15 cellular contexts compared by ENCODE assay signal in genomic region chr2:113879457-113879856, GRCh38. TPM values are rescaled to one million over a fixed set of nuclear protein-coding genes. Genes with fewer than 3 reads are reported as not detected.
DNase-seq lines count a peak whose midpoint lies in the region; ATAC-seq and TF ChIP-seq lines count a peak whose summit lies in the region.
"Had no signal": no experiment of that assay in that cellular context is flagged by ENCODE, and none has a peak within 500 bp of the region (broad histone marks: within the 10 kb centered on the region; RNA-seq: fewer than 3 reads in every experiment).

No MANE protein-coding gene starts in this region.

- H3K27me3 Mint-ChIP-seq in T-helper 2 cell treated with Interferon-gamma antibody and Interleukin-4, amounts not matched to agents 5 μg/mL and 100 μg/mL, for 36 hours (ENCODE audit: low read depth), result no peaks in the 10 kb centered on the region
- no peaks in the 10 kb centered on the region for H3K27me3 Mint-ChIP-seq in naive thymus-derived CD4-positive, alpha-beta T cell
- H3K27me3 Mint-ChIP-seq: CD4-positive, CD25-positive, alpha-beta regulatory T cell had no signal

- no peaks in the 10 kb centered on the region for H3K9me3 Mint-ChIP-seq in T-helper 2 cell treated with Interferon-gamma antibody and Interleukin-4, amounts not matched to agents 5 μg/mL and 100 μg/mL, for 36 hours
- no peaks in the 10 kb centered on the region for H3K9me3 Mint-ChIP-seq in naive thymus-derived CD4-positive, alpha-beta T cell
- H3K9me3 Mint-ChIP-seq: CD4-positive, CD25-positive, alpha-beta regulatory T cell had no signal

- H3K4me1 Mint-ChIP-seq in T-helper 2 cell treated with Interferon-gamma antibody and Interleukin-4, amounts not matched to agents 5 μg/mL and 100 μg/mL, for 36 hours (ENCODE audit: low read depth), result peaks cover 45% of the 10 kb centered on the region
- peaks cover 28 to 60% (median 51%) of the 10 kb centered on the region in 7 donors for H3K4me1 Mint-ChIP-seq in naive thymus-derived CD4-positive, alpha-beta T cell

- 31 to 51% (median 44%) methylated on average over 3 of the region's 3 CpGs for WGBS in heart left ventricle, 4 donors

- no peak for TF ChIP-seq CTCF in heart left ventricle (IDR thresholded peaks at IDR 0.05)

- H3K36me3 ChIP-seq in heart left ventricle, result peaks cover 0 to 3% (median 0%) of the 10 kb centered on the region in 9 donors
- no peaks in the 10 kb centered on the region for H3K36me3 ChIP-seq in naive thymus-derived CD4-positive, alpha-beta T cell (ENCODE audit: control insufficient read depth in 2 of 3, insufficient read depth in 3 of 3, low read length in 3 of 3)
- H3K36me3 ChIP-seq: HAP-1 had no signal

- POLR2A ChIA-PET in naive thymus-derived CD4-positive, alpha-beta T cell (lab: Charles Lee), result interaction anchor here (1.2 to 1.4 kb wide), 3 partner anchors 10 to 42 kb away, joined by 3 to 8 read pairs (median 5); partner anchors contain the start of gene ACTR3

- H3K27ac Mint-ChIP-seq in T-helper 2 cell treated with Interferon-gamma antibody and Interleukin-4, amounts not matched to agents 5 μg/mL and 100 μg/mL, for 36 hours, result peak overlapping the region; percentile 55
- H3K27ac Mint-ChIP-seq in naive thymus-derived CD4-positive, alpha-beta T cell, result peak overlapping the region in 6 of 9 donors; percentile 9 to 92 (median 64)

- H3K4me1 ChIP-seq in heart left ventricle, result peaks cover 0 to 21% (median 7%) of the 10 kb centered on the region in 12 donors
- H3K4me1 ChIP-seq in naive thymus-derived CD4-positive, alpha-beta T cell (ENCODE audit: control insufficient read depth in 2 of 2, insufficient read depth in 2 of 2, low read length in 2 of 2), result peaks cover 4 to 23% of the 10 kb centered on the region in 2 donors

- peak overlapping the region in 1 of 12 donors; percentile 1 for H3K27ac ChIP-seq in heart left ventricle
- peak overlapping the region; percentile 39 for H3K27ac ChIP-seq in caudate nucleus (ENCODE audit: low read depth, low read length)
- no peak overlapping the region for H3K27ac ChIP-seq in naive thymus-derived CD4-positive, alpha-beta T cell (ENCODE audit: low read depth, low read length)

- TF ChIP-seq POLR2A in heart left ventricle (IDR thresholded peaks at IDR 0.05), result no peak

- H3K27me3 ChIP-seq in heart left ventricle, result no peaks in the 10 kb centered on the region
- no peaks in the 10 kb centered on the region for H3K27me3 ChIP-seq in naive thymus-derived CD4-positive, alpha-beta T cell (ENCODE audit: control insufficient read depth in 2 of 2, insufficient read depth in 2 of 2, low read length in 2 of 2)
- H3K27me3 ChIP-seq: BLaER1 treated with 17β-estradiol and CSF1 and Interleukin-3, amounts not matched to agents 10 nM and 100 nM had no signal

- peaks cover 22% of the 10 kb centered on the region for H3K36me3 Mint-ChIP-seq in T-helper 2 cell treated with Interferon-gamma antibody and Interleukin-4, amounts not matched to agents 5 μg/mL and 100 μg/mL, for 36 hours (ENCODE audit: low read depth)
- H3K36me3 Mint-ChIP-seq in naive thymus-derived CD4-positive, alpha-beta T cell, result peaks cover 4 to 25% (median 10%) of the 10 kb centered on the region in 5 donors

- CTCF ChIA-PET in naive thymus-derived CD4-positive, alpha-beta T cell (lab: Charles Lee), result interaction anchor here (1.9 kb wide), 1 partner anchor 9 kb away, joined by 4 read pairs; no protein-coding TSS in a partner anchor

- H3K4me3 Mint-ChIP-seq in T-helper 2 cell treated with Interferon-gamma antibody and Interleukin-4, amounts not matched to agents 5 μg/mL and 100 μg/mL, for 36 hours, result no peak overlapping the region
- H3K4me3 Mint-ChIP-seq in naive thymus-derived CD4-positive, alpha-beta T cell, result peak overlapping the region in 2 of 10 donors; percentile 36

- no peak for DNase-seq in T-helper 2 cell treated with Interferon-gamma antibody and Interleukin-4, amounts not matched to agents 5 μg/mL and 100 μg/mL, for 36 hours (ENCODE audit: low spot score)
- DNase-seq in T-helper 2 cell (no peak), heart left ventricle (no peak), left cardiac atrium (no peak), caudate nucleus (lab: John Stamatoyannopoulos, UW) (peak in 8 of 61 donors; percentile 2 to 71 (median 16)), Ammon's horn (ENCODE audit: low spot score) (no peak)
- DNase-seq in naive thymus-derived CD4-positive, alpha-beta T cell, result no peak
- DNase-seq in NK-92 treated with Interleukin-12 subunit alpha and Interleukin-12 subunit beta, amount 100 ng/mL, for 24 hours (lab: John Stamatoyannopoulos, UW), result no peak
- DNase-seq: 8988T; AML-193; Calu3; CD4-positive, CD25-positive, alpha-beta regulatory T cell; DMS 273 treated with DMSO at 0.1 percent for 48 hours had no signal

- ATAC-seq in heart left ventricle, result peak in 3 of 4 donors; percentile 55 to 77 (median 64)
- no peak for ATAC-seq in left cardiac atrium
- ATAC-seq in naive thymus-derived CD4-positive, alpha-beta T cell, result no peak

- H3K9me3 ChIP-seq in heart left ventricle, result no peaks in the 10 kb centered on the region
- H3K9me3 ChIP-seq in naive thymus-derived CD4-positive, alpha-beta T cell (ENCODE audit: control insufficient read depth in 2 of 3, low read length in 3 of 3), result no peaks in the 10 kb centered on the region
- H3K9me3 ChIP-seq: BLaER1 treated with 17β-estradiol and CSF1 and Interleukin-3, amounts not matched to agents 10 nM and 100 nM; HAP-1 had no signal

- no peak overlapping the region for H3K4me3 ChIP-seq in heart left ventricle
- no peak overlapping the region for H3K4me3 ChIP-seq in naive thymus-derived CD4-positive, alpha-beta T cell (ENCODE audit: low read length)
- H3K4me3 ChIP-seq: BLaER1 treated with 17β-estradiol and CSF1 and Interleukin-3, amounts not matched to agents 10 nM and 100 nM; HAP-1 had no signal

- intact Hi-C loops in heart left ventricle (cut with DNase I), result no loop called here
- intact Hi-C loops in left cardiac atrium (cut with DNase I), result no loop called here
- intact Hi-C loops in naive thymus-derived CD4-positive, alpha-beta T cell (cut with micrococcal nuclease), result no loop called here

RNA-seq across cellular contexts. Expression of gene ACTR3, which starts 10.4 kb away (rescaled TPM):
- total RNA-seq in heart left ventricle (100 to 1,000 TPM in 6 of 9 donors, 10 to 100 TPM in 3; 53.3 to 238 (median 132) TPM), left cardiac atrium (100 to 1,000 TPM; 132 to 184 TPM)
- 100 to 1,000 TPM in 1 of 2 donors, 10 to 100 TPM in 1; 15.3 to 115 TPM for polyA plus RNA-seq in heart left ventricle
- 100 to 1,000 TPM; 172 to 612 (median 213) TPM for total RNA-seq in naive thymus-derived CD4-positive, alpha-beta T cell
- polyA plus RNA-seq in naive thymus-derived CD4-positive, alpha-beta T cell, result 100 to 1,000 TPM; 438 to 486 TPM

Comparison
In these comparisons a context has a peak if more than half of its experiments do, and no peak if none do; other contexts are left out.
1. ATAC-seq: peak in heart left ventricle (3 of 4); none in left cardiac atrium (0 of 2) and naive thymus-derived CD4-positive, alpha-beta T cell (single experiment).